14 cellular contexts compared by ENCODE assay signal in genomic region chr2:130374587-130375290, GRCh38. TPM values are rescaled to one million over a fixed set of nuclear protein-coding genes. Genes with fewer than 3 reads are reported as not detected.
DNase-seq lines count a peak whose midpoint lies in the region; ATAC-seq, FAIRE-seq and TF ChIP-seq lines count a peak whose summit lies in the region.
"Had no signal": no experiment of that assay in that cellular context is flagged by ENCODE, and none has a peak within 500 bp of the region (broad histone marks: within the 10 kb centered on the region; RNA-seq: fewer than 3 reads in every experiment).

No MANE protein-coding gene starts in this region.

- H3K9me3 ChIP-seq in HEK293 (ENCODE audit: control insufficient read depth, insufficient read depth, low read depth, low read length) (no peaks in the 10 kb centered on the region), GM12878 (replicated peaks; ENCODE audit: control insufficient read depth, insufficient read depth, low read length) (no peaks in the 10 kb centered on the region), pancreas (no peaks in the 10 kb centered on the region)
- H3K9me3 ChIP-seq: ascending aorta, esophagus squamous epithelium, lower lobe of right lung had no signal

- H3K27ac Mint-ChIP-seq in CD14-positive monocyte = peak overlapping the region; percentile 51 to 83 (median 69)
- H3K27ac Mint-ChIP-seq: WTC11 had no signal

- peak overlapping the region; percentile 41 to 46 for H3K4me3 Mint-ChIP-seq in CD14-positive monocyte

- CTCF ChIA-PET in HEK293 (lab: Yijun Ruan, JAX) = no interaction called here
- CTCF ChIA-PET in GM12878 (lab: Yijun Ruan, JAX) = interaction anchor here (1.7 to 2.6 kb wide), 2 partner anchors 11 to 33 kb away, joined by 6 to 34 read pairs; partner anchors contain the start of gene IMP4

- no TSS peak for BruUV-seq in GM12878 (replicated peaks; lab: Mats Ljungman, UMichigan)

- no peak overlapping the region for H2BK120ac ChIP-seq in mesendoderm (ENCODE audit: low read depth, low read length)

- SMC1A ChIA-PET in GM12878 (lab: Charles Lee; ENCODE audit: uncharacterized antibody, unreplicated experiment) = interaction anchor here (1.3 kb wide), 1 partner anchor 32 kb away, joined by 3 read pairs; the partner anchor contains the start of gene IMP4

- H3K79me2 ChIP-seq in GM12878 (ENCODE audit: control insufficient read depth, insufficient read depth, low read length) = peaks cover 48% of the 10 kb centered on the region
- H3K79me2 ChIP-seq in mesendoderm (ENCODE audit: control insufficient read depth, insufficient read depth, low read length) = no peaks in the 10 kb centered on the region

- H3K27me3 Mint-ChIP-seq in CD14-positive monocyte (ENCODE audit: low read depth in 3 of 3) = peaks cover 0 to 5% (median 4%) of the 10 kb centered on the region in 3 donors

- in situ Hi-C loops in GM12878 (cut with MboI) = no loop called here

- peaks cover 55 to 61% of the 10 kb centered on the region in 2 donors for H3K36me3 Mint-ChIP-seq in CD14-positive monocyte

- H3K4me3 ChIP-seq in HEK293 (ENCODE audit: low read depth, low read length) (no peak overlapping the region), GM12878 (no peak overlapping the region), mesendoderm (ENCODE audit: low read length) (no peak overlapping the region), pancreas (no peak overlapping the region)
- H3K4me3 ChIP-seq: esophagus squamous epithelium, lower lobe of right lung had no signal

- H3K27ac ChIP-seq in HEK293 (ENCODE audit: extremely low read depth, low read depth, low read length) = no peak overlapping the region
- no peak overlapping the region for H3K27ac ChIP-seq in GM12878 (ENCODE audit: control insufficient read depth, insufficient read depth)
- H3K27ac ChIP-seq in mesendoderm (ENCODE audit: low read depth, low read length) = no peak overlapping the region
- H3K27ac ChIP-seq in pancreas = no peak overlapping the region
- H3K27ac ChIP-seq: ascending aorta, esophagus squamous epithelium, lower lobe of right lung had no signal

- H4K8ac ChIP-seq in mesendoderm (ENCODE audit: low read depth, low read length) = no peak overlapping the region

- H2AFZ ChIP-seq in GM12878 (ENCODE audit: control insufficient read depth, low read depth, low read length) = no peak overlapping the region

- no peak for TF ChIP-seq EP300 in GM12878 (IDR thresholded peaks at IDR 0.05; ENCODE audit: borderline replicate concordance in 1 of 2, control insufficient read depth in 1 of 2, low read depth in 2 of 2, low read length in 2 of 2)

- POLR2A ChIA-PET in HEK293 (lab: Yijun Ruan, JAX) = interaction anchor here (3.1 kb wide), 1 partner anchor 32 kb away, joined by 17 read pairs; the partner anchor contains the start of gene IMP4
- POLR2A ChIA-PET in GM12878 (lab: Charles Lee) = no interaction called here

- DNase-seq in CD14-positive monocyte (ENCODE audit: low spot score) (no peak), GM12878 (ENCODE audit: low read depth, low spot score) (no peak), mesendoderm (peak; percentile 41), pancreas (no peak), SHP77 treated with DMSO at 0.1 percent for 48 hours (lab: John Stamatoyannopoulos, UW) (no peak)
- DNase-seq: esophagus squamous epithelium; lower lobe of right lung; OCI-M1; stimulated activated naive CD4-positive, alpha-beta T cell had no signal

- H3K9ac ChIP-seq in GM12878 (ENCODE audit: control insufficient read depth, insufficient read depth, low read length) (no peak overlapping the region), mesendoderm (ENCODE audit: low read length) (no peak overlapping the region)

- no peak for ATAC-seq in GM12878
- no peak for ATAC-seq in HG02884 (IDR thresholded peaks at IDR 0.05; ENCODE audit: unreplicated experiment)
- no peak for ATAC-seq in HG02885 (IDR thresholded peaks at IDR 0.05; ENCODE audit: poor library complexity, unreplicated experiment)
- ATAC-seq in pancreas = no peak
- ATAC-seq: lower lobe of right lung, WTC11 had no signal

- no peak overlapping the region for H3K23ac ChIP-seq in mesendoderm (ENCODE audit: low read length)

- H2BK5ac ChIP-seq in mesendoderm (ENCODE audit: low read length) = no peak overlapping the region

- no peak for TF ChIP-seq CTCF in CD14-positive monocyte (IDR thresholded peaks at IDR 0.05)
- TF ChIP-seq CTCF in HEK293 (tag by site-specific recombination; IDR thresholded peaks at IDR 0.05) = no peak
- no peak for TF ChIP-seq CTCF in GM12878 (IDR thresholded peaks at IDR 0.05 in 2 of 3, conservative IDR thresholded peaks at IDR 0.05 in 1 of 3; ENCODE audit: control insufficient read depth in 2 of 3, extremely low read depth in 1 of 3, insufficient read depth in 1 of 3, low read depth in 3 of 3, low read length in 3 of 3)
- TF ChIP-seq CTCF in pancreas (IDR thresholded peaks at IDR 0.05) = no peak

- peaks cover 72% of the 10 kb centered on the region for H3K4me1 Mint-ChIP-seq in CD14-positive monocyte

- TF ChIP-seq RAD21 in GM12878 (IDR thresholded peaks at IDR 0.05; ENCODE audit: insufficient read depth, low read depth, low read length) = no peak

- RAD21 ChIA-PET in GM12878 (lab: Charles Lee; ENCODE audit: unreplicated experiment) = interaction anchor here (1.8 to 4.1 kb wide), 3 partner anchors 11 to 32 kb away, joined by 6 to 34 read pairs (median 23); partner anchors contain the start of gene IMP4

- H3K79me1 ChIP-seq in mesendoderm (ENCODE audit: low read length) = peaks cover 3% of the 10 kb centered on the region

- H3K4ac ChIP-seq in mesendoderm (ENCODE audit: low read depth, low read length) = no peak overlapping the region

- no peak for TF ChIP-seq POLR2A in GM12878 (IDR thresholded peaks at IDR 0.05; ENCODE audit: low read depth, low read length)

- no peak overlapping the region for H2BK15ac ChIP-seq in mesendoderm (replicated peaks; ENCODE audit: low read depth)

- no peak overlapping the region for H4K5ac ChIP-seq in mesendoderm (ENCODE audit: low read length)

- H4K20me1 ChIP-seq in GM12878 (ENCODE audit: control insufficient read depth, insufficient read depth) = no peaks in the 10 kb centered on the region

- H2AK5ac ChIP-seq in mesendoderm (ENCODE audit: low read length) = no peak overlapping the region

- H3K4me1 ChIP-seq in HEK293 (ENCODE audit: control insufficient read depth, insufficient read depth, low read length) (0 out of 2 replicates have a peak, but pooled peaks cover 3% of the 10 kb centered on the region), GM12878 (ENCODE audit: control insufficient read depth, insufficient read depth, low read length) (peaks cover 51% of the 10 kb centered on the region), mesendoderm (ENCODE audit: control insufficient read depth, low read depth, low read length) (peaks cover 6% of the 10 kb centered on the region), pancreas (peaks cover 0 to 11% (median 4%) of the 10 kb centered on the region in 3 donors)

- no peak overlapping the region for H3K18ac ChIP-seq in mesendoderm (ENCODE audit: low read length)

- H3K56ac ChIP-seq in mesendoderm (ENCODE audit: low read length) = no peak overlapping the region

- peak overlapping the region; percentile 70 for H3K4me2 ChIP-seq in GM12878 (ENCODE audit: control insufficient read depth, insufficient read depth)
- H3K4me2 ChIP-seq in mesendoderm (ENCODE audit: low read length) = no peak overlapping the region

- intact Hi-C loops in CD14-positive monocyte (cut with micrococcal nuclease) = no loop called here
- intact Hi-C loops in GM12878 (cut with micrococcal nuclease; ENCODE audit: unreplicated experiment) = loop anchor here (10.0 kb wide), 1 partner anchor 50 kb away; no protein-coding TSS in a partner anchor
- intact Hi-C loops in pancreas (cut with DNase I) = no loop called here

- H3K27me3 ChIP-seq in GM12878 (replicated peaks in 1 of 2; ENCODE audit: control insufficient read depth in 2 of 2, insufficient read depth in 2 of 2, low read length in 1 of 2) = no peaks in the 10 kb centered on the region
- H3K27me3 ChIP-seq in mesendoderm (ENCODE audit: insufficient read depth, low read length, poor library complexity) = no peaks in the 10 kb centered on the region
- no peaks in the 10 kb centered on the region for H3K27me3 ChIP-seq in pancreas
- H3K27me3 ChIP-seq: ascending aorta, esophagus squamous epithelium had no signal

- FAIRE-seq in GM12878 (lab: Jason Lieb, UNC) (no peak), pancreas (lab: Jason Lieb, UNC) (no peak)

- 89% methylated on average over 9 of the region's 9 CpGs for WGBS in GM12878 (ENCODE audit: insufficient coverage, insufficient replicate concordance, low lambda C conversion rate, missing lambda C conversion rate)
- WGBS in mesendoderm (ENCODE audit: extremely low coverage, insufficient coverage, low lambda C conversion rate) = no CpG with 5 or more reads among the region's 9 CpGs
- 90 to 94% methylated on average over 9 of the region's 9 CpGs for WGBS in pancreas, 2 donors

- H3K36me3 ChIP-seq in HEK293 (ENCODE audit: control insufficient read depth in 2 of 2, insufficient read depth in 1 of 2, low read length in 2 of 2) (peaks cover 0 to 20% of the 10 kb centered on the region in 2 experiments; a peak in 1 of 3 replicates), GM12878 (ENCODE audit: control insufficient read depth in 2 of 2, insufficient read depth in 2 of 2, low read length in 1 of 2) (peaks cover 0 to 8% of the 10 kb centered on the region in 2 experiments; a peak in 2 of 4 replicates), mesendoderm (ENCODE audit: control insufficient read depth, insufficient read depth, low read length) (no peaks in the 10 kb centered on the region), pancreas (no peaks in the 10 kb centered on the region)

- peaks cover 0 to 3% (median 0%) of the 10 kb centered on the region in 7 donors for H3K9me3 Mint-ChIP-seq in CD14-positive monocyte
- H3K9me3 Mint-ChIP-seq: WTC11 had no signal

RNA-seq across cellular contexts. Expression of gene PTPN18, which starts 18.9 kb away (rescaled TPM):
- polyA plus RNA-seq in CD14-positive monocyte (100 to 1,000 TPM in 1 of 2 donors, 10 to 100 TPM in 1; 72.2 to 102 TPM), GM12878 (2011; rRNA removed) (29.3 and 47.0 TPM in 2 replicates), GM12878 (2014; fragmentation: Illumina TruSeq; extraction: Trizol) (89.9 and 99.8 TPM in 2 replicates), GM12878 (2014; fragmentation: Nextera tagmentation; extraction: Ambion mirVana) (10 to 100 TPM; 14.8 to 17.5 TPM), GM12878 (2014; rRNA removed) (58.4 and 58.8 TPM in 2 replicates), GM12878 (2016; fragmentation: Nextera tagmentation; extraction: Ambion mirVana) (10 to 100 TPM; 43.7 to 45.6 TPM), pancreas (10 to 100 TPM; 65.7 to 87.0 TPM)
- total RNA-seq in GM12878 (2013; cell fraction: nucleolus; rRNA removed) = 33.3 and 40.8 TPM in 2 replicates
- total RNA-seq in GM12878 (2014; rRNA removed) (31.4 and 36.9 TPM in 2 replicates), GM12878 (2014; rRNA removed; fragmentation: Illumina TruSeq; extraction: Trizol) (38.5 and 39.8 TPM in 2 replicates), GM12878 (2021) (41.9 and 43.1 TPM in 2 replicates), pancreas (10 to 100 TPM; 37.0 to 60.8 (median 40.9) TPM)
- 26.0 TPM for polyA plus RNA-seq in GM12878 (2011; ENCODE audit: low read depth)
- polyA plus RNA-seq in GM12878 (2011; cell fraction: cytosol; rRNA removed) = 50.1 and 55.8 TPM in 2 replicates
- 44.1 and 45.8 TPM in 2 replicates for polyA plus RNA-seq in GM12878 (2011; cell fraction: nucleus; rRNA removed)
- 37.9 and 44.0 TPM in 2 replicates for polyA plus RNA-seq in GM12878 (2012)
- polyA minus RNA-seq in GM12878 (2011; rRNA and poly(A)+ RNA removed) = 22.4 and 27.1 TPM in 2 replicates
- polyA minus RNA-seq in GM12878 (2011; cell fraction: cytosol; rRNA and poly(A)+ RNA removed) = 13.2 and 13.4 TPM in 2 replicates
- 17.3 and 30.1 TPM in 2 replicates for polyA minus RNA-seq in GM12878 (2011; cell fraction: nucleus; rRNA and poly(A)+ RNA removed)
- 9.1 TPM for polyA plus RNA-seq in mesendoderm (2013, experiment 1 of 2)
- 9.1 TPM for polyA plus RNA-seq in mesendoderm (2013, experiment 2 of 2)

RNA-seq across cellular contexts. Expression of gene IMP4, which starts 32.0 kb away (rescaled TPM):
- polyA plus RNA-seq in CD14-positive monocyte (10 to 100 TPM; 57.6 to 58.5 TPM), GM12878 (2011; rRNA removed) (78.0 and 162 TPM in 2 replicates), GM12878 (2014; fragmentation: Illumina TruSeq; extraction: Trizol) (43.2 and 70.5 TPM in 2 replicates), GM12878 (2014; fragmentation: Nextera tagmentation; extraction: Ambion mirVana) (100 to 1,000 TPM in 1 of 2 experiments, 10 to 100 TPM in 1; 41.4 to 100 TPM), GM12878 (2014; rRNA removed) (242 and 273 TPM in 2 replicates), GM12878 (2016; fragmentation: Nextera tagmentation; extraction: Ambion mirVana) (100 to 1,000 TPM; 183 to 206 TPM), pancreas (10 to 100 TPM; 83.6 to 84.7 TPM)
- 66.8 and 77.9 TPM in 2 replicates for total RNA-seq in GM12878 (2013; cell fraction: nucleolus; rRNA removed)
- total RNA-seq in GM12878 (2014; rRNA removed) (181 and 209 TPM in 2 replicates), GM12878 (2014; rRNA removed; fragmentation: Illumina TruSeq; extraction: Trizol) (74.9 and 85.3 TPM in 2 replicates), GM12878 (2021) (166 and 171 TPM in 2 replicates), pancreas (10 to 100 TPM; 46.8 to 75.7 (median 54.7) TPM)
- 61.6 TPM for polyA plus RNA-seq in GM12878 (2011; ENCODE audit: low read depth)
- 306 and 444 TPM in 2 replicates for polyA plus RNA-seq in GM12878 (2011; cell fraction: cytosol; rRNA removed)
- polyA plus RNA-seq in GM12878 (2011; cell fraction: nucleus; rRNA removed) = 402 and 407 TPM in 2 replicates
- 134 and 142 TPM in 2 replicates for polyA plus RNA-seq in GM12878 (2012)
- polyA minus RNA-seq in GM12878 (2011; rRNA and poly(A)+ RNA removed) = 132 and 174 TPM in 2 replicates
- polyA minus RNA-seq in GM12878 (2011; cell fraction: cytosol; rRNA and poly(A)+ RNA removed) = 64.4 and 65.1 TPM in 2 replicates
- 89.7 and 141 TPM in 2 replicates for polyA minus RNA-seq in GM12878 (2011; cell fraction: nucleus; rRNA and poly(A)+ RNA removed)
- 106 TPM for polyA plus RNA-seq in mesendoderm (2013, experiment 1 of 2)
- 114 TPM for polyA plus RNA-seq in mesendoderm (2013, experiment 2 of 2)
